ENCODE assay signal across 5 cellular contexts in genomic region chr3:151100076-151100475, GRCh38.
"Had no signal": no experiment of that assay in that cellular context is flagged by ENCODE, and none has a peak within 500 bp of the region (broad histone marks: within the 10 kb centered on the region; RNA-seq: fewer than 3 reads in every experiment).

No MANE protein-coding gene starts in this region.

- H3K4me3 Mint-ChIP-seq: GM23338, H9, IgD-negative memory B cell had no signal

- H3K4me1 Mint-ChIP-seq: IgD-negative memory B cell had no signal

- H2AFZ ChIP-seq: GM23338 had no signal

- H3K4me2 ChIP-seq: GM23338 had no signal

- H3K9me3 Mint-ChIP-seq: GM23338 had no signal

- DNase-seq: H9, HCEC 1CT had no signal

- H3K27ac Mint-ChIP-seq: H9, IgD-negative memory B cell had no signal

- H3K4me3 ChIP-seq: GM23338 had no signal

- ATAC-seq: GM23338, HepG2 had no signal
